ENCODE assay signal across 1 cellular context in the genomic region with DNA sequence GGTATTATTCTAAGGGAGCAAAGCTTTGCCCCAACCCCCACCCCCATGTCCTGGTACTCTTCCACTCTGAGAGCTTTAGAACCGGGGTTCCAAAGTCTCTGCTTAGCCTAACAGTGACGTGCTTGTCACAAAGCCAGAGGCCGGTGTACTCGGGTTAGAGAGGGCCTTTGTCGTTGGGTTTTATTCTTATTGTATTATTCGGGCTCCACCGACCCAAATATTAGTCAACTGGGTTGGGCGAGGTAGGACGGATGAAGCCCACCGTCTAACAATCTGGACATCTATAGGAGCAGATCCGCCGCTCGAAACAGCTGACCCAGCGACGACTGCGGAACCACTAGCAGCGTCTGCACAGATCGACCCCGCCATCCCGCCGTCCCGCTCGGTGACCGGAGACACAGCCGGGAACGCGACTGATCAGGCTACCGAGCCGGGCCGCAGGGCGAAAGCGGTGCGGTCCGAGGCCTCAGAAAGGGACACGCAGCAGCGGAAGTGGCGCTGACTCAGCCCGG.
TF ChIP-seq lines count a peak whose summit lies in the region.
"Not testable (repeated sequence)": the region's sequence is repeated elsewhere in the genome, so short reads cannot be mapped to it uniquely, and the experiment has no call there.

No MANE protein-coding gene starts in this region.

TF ChIP-seq in HepG2, 621 proteins besides CTCF, POLR2A, EP300 and RAD21 (continued from another document):
- TF ChIP-seq, protein P1, sequence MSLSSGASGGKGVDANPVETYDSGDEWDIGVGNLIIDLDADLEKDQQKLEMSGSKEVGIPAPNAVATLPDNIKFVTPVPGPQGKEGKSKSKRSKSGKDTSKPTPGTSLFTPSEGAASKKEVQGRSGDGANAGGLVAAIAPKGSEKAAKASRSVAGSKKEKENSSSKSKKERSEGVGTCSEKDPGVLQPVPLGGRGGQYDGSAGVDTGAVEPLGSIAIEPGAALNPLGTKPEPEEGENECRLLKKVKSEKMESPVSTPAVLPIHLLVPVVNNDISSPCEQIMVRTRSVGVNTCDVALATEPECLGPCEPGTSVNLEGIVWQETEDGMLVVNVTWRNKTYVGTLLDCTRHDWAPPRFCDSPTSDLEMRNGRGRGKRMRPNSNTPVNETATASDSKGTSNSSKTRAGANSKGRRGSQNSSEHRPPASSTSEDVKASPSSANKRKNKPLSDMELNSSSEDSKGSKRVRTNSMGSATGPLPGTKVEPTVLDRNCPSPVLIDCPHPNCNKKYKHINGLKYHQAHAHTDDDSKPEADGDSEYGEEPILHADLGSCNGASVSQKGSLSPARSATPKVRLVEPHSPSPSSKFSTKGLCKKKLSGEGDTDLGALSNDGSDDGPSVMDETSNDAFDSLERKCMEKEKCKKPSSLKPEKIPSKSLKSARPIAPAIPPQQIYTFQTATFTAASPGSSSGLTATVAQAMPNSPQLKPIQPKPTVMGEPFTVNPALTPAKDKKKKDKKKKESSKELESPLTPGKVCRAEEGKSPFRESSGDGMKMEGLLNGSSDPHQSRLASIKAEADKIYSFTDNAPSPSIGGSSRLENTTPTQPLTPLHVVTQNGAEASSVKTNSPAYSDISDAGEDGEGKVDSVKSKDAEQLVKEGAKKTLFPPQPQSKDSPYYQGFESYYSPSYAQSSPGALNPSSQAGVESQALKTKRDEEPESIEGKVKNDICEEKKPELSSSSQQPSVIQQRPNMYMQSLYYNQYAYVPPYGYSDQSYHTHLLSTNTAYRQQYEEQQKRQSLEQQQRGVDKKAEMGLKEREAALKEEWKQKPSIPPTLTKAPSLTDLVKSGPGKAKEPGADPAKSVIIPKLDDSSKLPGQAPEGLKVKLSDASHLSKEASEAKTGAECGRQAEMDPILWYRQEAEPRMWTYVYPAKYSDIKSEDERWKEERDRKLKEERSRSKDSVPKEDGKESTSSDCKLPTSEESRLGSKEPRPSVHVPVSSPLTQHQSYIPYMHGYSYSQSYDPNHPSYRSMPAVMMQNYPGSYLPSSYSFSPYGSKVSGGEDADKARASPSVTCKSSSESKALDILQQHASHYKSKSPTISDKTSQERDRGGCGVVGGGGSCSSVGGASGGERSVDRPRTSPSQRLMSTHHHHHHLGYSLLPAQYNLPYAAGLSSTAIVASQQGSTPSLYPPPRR (CRISPR knock-in tag; IDR thresholded peaks at IDR 0.05; ENCODE audit: borderline replicate concordance) = peak; percentile 8; the same call in 1 of the 2 replicates
- TF ChIP-seq NFIC (IDR thresholded peaks at IDR 0.05; ENCODE audit: low read length) = 0 out of 2 replicates have a peak, but pooled peaks have one; percentile 23
- peak; percentile 12 for TF ChIP-seq KAT7 (CRISPR knock-in tag; IDR thresholded peaks at IDR 0.05; ENCODE audit: borderline replicate concordance)
- 0 out of 2 replicates have a peak, but pooled peaks have one; percentile 59 for TF ChIP-seq MAF1 (CRISPR knock-in tag; IDR thresholded peaks at IDR 0.05; ENCODE audit: borderline replicate concordance)
- peak; percentile 63; the same call in 1 of the 2 replicates for TF ChIP-seq MED1 (CRISPR knock-in tag; IDR thresholded peaks at IDR 0.05)
- 0 out of 2 replicates have a peak, but pooled peaks have one; percentile 1 for TF ChIP-seq SKIL (CRISPR knock-in tag; IDR thresholded peaks at IDR 0.05; ENCODE audit: borderline replicate concordance)
- peak; percentile 79 for TF ChIP-seq PHF8 (CRISPR knock-in tag; IDR thresholded peaks at IDR 0.05)
- 0 out of 2 replicates have a peak, but pooled peaks have one; percentile 7 for TF ChIP-seq ZNF230 (CRISPR knock-in tag; IDR thresholded peaks at IDR 0.05)
- peak; percentile 50; the same call in 1 of the 2 replicates for TF ChIP-seq GABPA (IDR thresholded peaks at IDR 0.05; ENCODE audit: low read depth, low read length)
- TF ChIP-seq GABPA (CRISPR knock-in tag; IDR thresholded peaks at IDR 0.05; ENCODE audit: low read depth) = peak; percentile 64; the same call in 1 of the 2 replicates
- 0 out of 2 replicates have a peak, but pooled peaks have one; percentile 14 for TF ChIP-seq ZNF790 (CRISPR knock-in tag; IDR thresholded peaks at IDR 0.05; ENCODE audit: borderline replicate concordance)
- TF ChIP-seq, protein P2, sequence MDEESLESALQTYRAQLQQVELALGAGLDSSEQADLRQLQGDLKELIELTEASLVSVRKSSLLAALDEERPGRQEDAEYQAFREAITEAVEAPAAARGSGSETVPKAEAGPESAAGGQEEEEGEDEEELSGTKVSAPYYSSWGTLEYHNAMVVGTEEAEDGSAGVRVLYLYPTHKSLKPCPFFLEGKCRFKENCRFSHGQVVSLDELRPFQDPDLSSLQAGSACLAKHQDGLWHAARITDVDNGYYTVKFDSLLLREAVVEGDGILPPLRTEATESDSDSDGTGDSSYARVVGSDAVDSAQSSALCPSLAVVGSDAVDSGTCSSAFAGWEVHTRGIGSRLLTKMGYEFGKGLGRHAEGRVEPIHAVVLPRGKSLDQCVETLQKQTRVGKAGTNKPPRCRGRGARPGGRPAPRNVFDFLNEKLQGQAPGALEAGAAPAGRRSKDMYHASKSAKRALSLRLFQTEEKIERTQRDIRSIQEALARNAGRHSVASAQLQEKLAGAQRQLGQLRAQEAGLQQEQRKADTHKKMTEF (CRISPR knock-in tag; IDR thresholded peaks at IDR 0.05) = 0 out of 2 replicates have a peak, but pooled peaks have one; percentile 5
- TF ChIP-seq ZNF563 (CRISPR knock-in tag; IDR thresholded peaks at IDR 0.05) = peak; percentile 54
- TF ChIP-seq GABPB1 (CRISPR knock-in tag; IDR thresholded peaks at IDR 0.05) = peak; percentile 90
- TF ChIP-seq ZNF777 (CRISPR knock-in tag; IDR thresholded peaks at IDR 0.05) = peak; percentile 75
- peak; percentile 54; the same call in 1 of the 2 replicates for TF ChIP-seq ARID2 (CRISPR knock-in tag; IDR thresholded peaks at IDR 0.05; ENCODE audit: borderline replicate concordance)
- peak; percentile 79; the same call in 1 of the 2 replicates for TF ChIP-seq ZFY (CRISPR knock-in tag; IDR thresholded peaks at IDR 0.05)
- TF ChIP-seq, protein P3, sequence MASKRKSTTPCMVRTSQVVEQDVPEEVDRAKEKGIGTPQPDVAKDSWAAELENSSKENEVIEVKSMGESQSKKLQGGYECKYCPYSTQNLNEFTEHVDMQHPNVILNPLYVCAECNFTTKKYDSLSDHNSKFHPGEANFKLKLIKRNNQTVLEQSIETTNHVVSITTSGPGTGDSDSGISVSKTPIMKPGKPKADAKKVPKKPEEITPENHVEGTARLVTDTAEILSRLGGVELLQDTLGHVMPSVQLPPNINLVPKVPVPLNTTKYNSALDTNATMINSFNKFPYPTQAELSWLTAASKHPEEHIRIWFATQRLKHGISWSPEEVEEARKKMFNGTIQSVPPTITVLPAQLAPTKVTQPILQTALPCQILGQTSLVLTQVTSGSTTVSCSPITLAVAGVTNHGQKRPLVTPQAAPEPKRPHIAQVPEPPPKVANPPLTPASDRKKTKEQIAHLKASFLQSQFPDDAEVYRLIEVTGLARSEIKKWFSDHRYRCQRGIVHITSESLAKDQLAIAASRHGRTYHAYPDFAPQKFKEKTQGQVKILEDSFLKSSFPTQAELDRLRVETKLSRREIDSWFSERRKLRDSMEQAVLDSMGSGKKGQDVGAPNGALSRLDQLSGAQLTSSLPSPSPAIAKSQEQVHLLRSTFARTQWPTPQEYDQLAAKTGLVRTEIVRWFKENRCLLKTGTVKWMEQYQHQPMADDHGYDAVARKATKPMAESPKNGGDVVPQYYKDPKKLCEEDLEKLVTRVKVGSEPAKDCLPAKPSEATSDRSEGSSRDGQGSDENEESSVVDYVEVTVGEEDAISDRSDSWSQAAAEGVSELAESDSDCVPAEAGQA (IDR thresholded peaks at IDR 0.05; ENCODE audit: low read depth) = 0 out of 2 replicates have a peak, but pooled peaks have one; percentile 37
- TF ChIP-seq, protein P3 (CRISPR knock-in tag; IDR thresholded peaks at IDR 0.05; ENCODE audit: borderline replicate concordance) = not testable (repeated sequence)
- peak; percentile 22; the same call in 1 of the 2 replicates for TF ChIP-seq THRA (CRISPR knock-in tag; IDR thresholded peaks at IDR 0.05; ENCODE audit: borderline replicate concordance)
- 0 out of 2 replicates have a peak, but pooled peaks have one; percentile 69 for TF ChIP-seq ZBTB25 (CRISPR knock-in tag; IDR thresholded peaks at IDR 0.05)
- peak; percentile 19; the same call in 1 of the 2 replicates for TF ChIP-seq ZSCAN9 (CRISPR knock-in tag; IDR thresholded peaks at IDR 0.05; ENCODE audit: borderline replicate concordance)
- peak; percentile 19; the same call in 1 of the 2 replicates for TF ChIP-seq SMYD3 (CRISPR knock-in tag; IDR thresholded peaks at IDR 0.05)
- 0 out of 2 replicates have a peak, but pooled peaks have one; percentile 5 for TF ChIP-seq ZNF329 (CRISPR knock-in tag; IDR thresholded peaks at IDR 0.05; ENCODE audit: low read depth)
- TF ChIP-seq ETV5 (CRISPR knock-in tag; IDR thresholded peaks at IDR 0.05; ENCODE audit: borderline replicate concordance) = peak; percentile 79
- 0 out of 2 replicates have a peak, but pooled peaks have one; percentile 13 for TF ChIP-seq ZNF766 (CRISPR knock-in tag; IDR thresholded peaks at IDR 0.05; ENCODE audit: borderline replicate concordance)
TF ChIP-seq in HepG2: peak in this region for 56; not testable (repeated sequence) for 565.
